ENCODE assay signal across 23 cellular contexts in genomic region chr7:68258569-68258968, GRCh38.
A peak's percentile ranks its signal among the peaks of the same experiment; 100 is the strongest.
DNase-seq lines count a peak whose midpoint lies in the region; ATAC-seq and FAIRE-seq lines count a peak whose summit lies in the region.
"Had no signal": no experiment of that assay in that cellular context is flagged by ENCODE, and none has a peak within 500 bp of the region (broad histone marks: within the 10 kb centered on the region; RNA-seq: fewer than 3 reads in every experiment).

No MANE protein-coding gene starts in this region.

- ATAC-seq in GM21825 (IDR thresholded peaks at IDR 0.05; ENCODE audit: unreplicated experiment) (no peak), GM21367 (IDR thresholded peaks at IDR 0.05; ENCODE audit: unreplicated experiment) (no peak)
- ATAC-seq: activated naive CD8-positive, alpha-beta T cell treated with anti-CD3 and anti-CD28 coated beads, Interleukin-2, amount 50 U/mL, for 24 hours; HepG2; left ventricle myocardium superior; T-helper 17 cell had no signal

- H3K9ac ChIP-seq in SK-N-MC (ENCODE audit: insufficient read length) = no peak overlapping the region

- no peaks in the 10 kb centered on the region for H3K9me3 ChIP-seq in SK-N-MC (ENCODE audit: low read depth, low read length)
- H3K9me3 ChIP-seq: breast epithelium, colonic mucosa had no signal

- H3K4me3 ChIP-seq in SK-N-MC = 0 out of 2 replicates have a peak overlapping the region, but pooled peaks have one; percentile 2
- H3K4me3 ChIP-seq: breast epithelium, colonic mucosa had no signal

- H3K27ac ChIP-seq in SK-N-MC = no peak overlapping the region
- H3K27ac ChIP-seq: breast epithelium, colonic mucosa had no signal

- FAIRE-seq in RCC 7860 (lab: Jason Lieb, UNC) = no peak
- FAIRE-seq: D721Med, HepG2 had no signal

- no peaks in the 10 kb centered on the region for H3K36me3 ChIP-seq in SK-N-MC (ENCODE audit: insufficient read depth, low read length)
- H3K36me3 ChIP-seq: breast epithelium, colonic mucosa had no signal

- DNase-seq in DMS79 treated with DMSO at 0.1 percent for 48 hours (lab: John Stamatoyannopoulos, UW) (peak; percentile 36), DMS79 (lab: John Stamatoyannopoulos, UW) (no peak), NCI-H1436 treated with DMSO at 0.1 percent for 48 hours (lab: John Stamatoyannopoulos, UW) (peak; percentile 26), SK-N-MC (ENCODE audit: low read depth, low spot score) (no peak), renal cortical epithelial cell (ENCODE audit: low read depth) (peak; percentile 77), RCC 7860 (ENCODE audit: low spot score) (no peak)
- DNase-seq: 8988T; activated CD4-positive, alpha-beta T cell treated with anti-CD3 and anti-CD28 coated beads, Interleukin-2, amount 10 ng/mL, durations not matched to agents 7 days and 5 days; activated naive CD8-positive, alpha-beta T cell treated with anti-CD3 and anti-CD28 coated beads, Interleukin-2, amount 50 U/mL, for 24 hours; colonic mucosa; GDM1; left ventricle myocardium superior; NCI-H187 treated with DMSO at 0.1 percent for 48 hours; NCI-H774; posterior cingulate gyrus; stimulated activated CD4-positive, alpha-beta T cell treated with anti-CD3 and anti-CD28 coated beads, Interleukin-2, amount 100 ng/mL, for 24 hours; stimulated activated naive CD4-positive, alpha-beta T cell treated with Interleukin-2 at 50 U/mL for 16 hours; T-helper 17 cell had no signal

Comparison
In these comparisons a context has a peak if more than half of its experiments do, and no peak if none do; other contexts are left out.
1. DNase-seq: peak in DMS79 treated with DMSO at 0.1 percent for 48 hours (single experiment), NCI-H1436 treated with DMSO at 0.1 percent for 48 hours (single experiment) and renal cortical epithelial cell (single experiment); none in DMS79 (single experiment), SK-N-MC (single experiment) and RCC 7860 (single experiment).